Comparison of ENCODE assay signal across 18 cellular contexts in the genomic region with DNA sequence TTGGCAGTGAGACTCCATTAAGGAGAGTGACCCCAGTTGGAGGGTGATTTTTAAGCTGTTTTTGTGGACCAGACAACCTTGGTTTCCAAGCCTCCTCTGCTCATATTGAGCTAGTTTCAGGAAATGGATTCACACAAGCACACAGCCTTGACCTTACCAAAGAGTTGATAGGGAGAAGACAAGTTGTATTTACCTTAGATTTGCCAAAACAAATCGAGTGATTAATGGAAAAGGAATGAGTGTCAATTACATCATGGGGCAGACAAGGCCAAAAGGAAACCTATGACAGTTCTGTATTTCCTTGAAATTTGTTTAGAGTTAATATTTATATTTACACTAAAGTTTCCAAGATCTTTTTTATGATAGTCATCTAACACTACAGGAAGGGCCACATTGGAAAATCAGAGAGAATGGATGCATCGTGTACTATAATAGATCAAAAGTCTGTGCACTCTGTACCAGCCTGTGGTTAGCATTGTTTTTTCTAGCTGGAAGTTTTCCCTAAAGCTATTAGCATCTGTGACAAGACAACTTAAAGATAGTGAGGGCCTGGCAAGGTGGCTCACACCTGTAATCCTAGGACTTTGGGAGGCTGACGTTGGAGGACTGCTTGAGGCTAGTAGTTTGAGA.
DNase-seq lines count a peak whose midpoint lies in the region; ATAC-seq, FAIRE-seq and TF ChIP-seq lines count a peak whose summit lies in the region.
"Had no signal": no experiment of that assay in that cellular context is flagged by ENCODE, and none has a peak within 500 bp of the region (broad histone marks: within the 10 kb centered on the region; RNA-seq: fewer than 3 reads in every experiment).

No MANE protein-coding gene starts in this region.

- no peak overlapping the region for H3K9ac ChIP-seq in astrocyte (ENCODE audit: low read length)

- H3K4me1 ChIP-seq in astrocyte (ENCODE audit: insufficient read depth, low read length) (peaks cover 9% of the 10 kb centered on the region), pancreas (peaks cover 0 to 3% (median 0%) of the 10 kb centered on the region in 3 donors), small intestine (ENCODE audit: control insufficient read depth in 2 of 2, insufficient read depth in 1 of 2, low read depth in 1 of 2, low read length in 1 of 2) (no peaks in the 10 kb centered on the region)

- H3K27ac Mint-ChIP-seq in astrocyte (ENCODE audit: unreplicated experiment), result no peak overlapping the region
- H3K27ac Mint-ChIP-seq: naive thymus-derived CD8-positive, alpha-beta T cell had no signal

- H3K27ac ChIP-seq in astrocyte (ENCODE audit: low read depth, low read length) (no peak overlapping the region), pancreas (peak overlapping the region in 2 of 4 donors; percentile 17 to 18), small intestine (ENCODE audit: low read depth in 1 of 2, low read length in 1 of 2) (no peak overlapping the region)
- H3K27ac ChIP-seq: dorsolateral prefrontal cortex, hepatocyte had no signal

- H3K4me1 Mint-ChIP-seq in astrocyte (ENCODE audit: low read depth, unreplicated experiment), result peaks cover 6% of the 10 kb centered on the region
- H3K4me1 Mint-ChIP-seq: naive thymus-derived CD8-positive, alpha-beta T cell had no signal

- ATAC-seq in pancreas (peak in 3 of 4 donors; percentile 69 to 83 (median 82)), HG02678 (IDR thresholded peaks at IDR 0.05; ENCODE audit: unreplicated experiment) (no peak)
- ATAC-seq: naive thymus-derived CD8-positive, alpha-beta T cell; stimulated activated naive CD8-positive, alpha-beta T cell treated with anti-CD3 and anti-CD28 coated beads, Interleukin-15, Interleukin-2, amounts not matched to agents 100 U/mL and 50 U/mL, for 24 hours had no signal

- TF ChIP-seq CTCF in astrocyte (IDR thresholded peaks at IDR 0.05; ENCODE audit: insufficient read depth, low read depth, low read length) (no peak), fibroblast of the aortic adventitia (IDR thresholded peaks at IDR 0.05; ENCODE audit: insufficient read depth, low read length) (no peak), pancreas (IDR thresholded peaks at IDR 0.05) (no peak)

- H3K4me3 ChIP-seq in astrocyte (ENCODE audit: insufficient read depth, low read depth, low read length) (no peak overlapping the region), fibroblast of the aortic adventitia (ENCODE audit: low read depth, low read length) (no peak overlapping the region), pancreas (no peak overlapping the region), small intestine (ENCODE audit: low read depth in 1 of 2, low read length in 2 of 2) (no peak overlapping the region)
- H3K4me3 ChIP-seq: dorsolateral prefrontal cortex, hepatocyte had no signal

- no peak overlapping the region for H3K4me3 Mint-ChIP-seq in astrocyte (ENCODE audit: unreplicated experiment)
- H3K4me3 Mint-ChIP-seq: naive thymus-derived CD8-positive, alpha-beta T cell had no signal

- no peaks in the 10 kb centered on the region for H3K36me3 Mint-ChIP-seq in astrocyte (ENCODE audit: low read depth, unreplicated experiment)

- H3K36me3 ChIP-seq in astrocyte (ENCODE audit: insufficient read depth, low read length) (no peaks in the 10 kb centered on the region), pancreas (no peaks in the 10 kb centered on the region), small intestine (ENCODE audit: control insufficient read depth in 2 of 2, insufficient read depth in 2 of 2, low read length in 2 of 2) (no peaks in the 10 kb centered on the region)

- H3K9me3 Mint-ChIP-seq in astrocyte (ENCODE audit: unreplicated experiment), result peaks cover 1% of the 10 kb centered on the region

- no peaks in the 10 kb centered on the region for H3K27me3 ChIP-seq in astrocyte (ENCODE audit: insufficient read depth, low read length)
- H3K27me3 ChIP-seq in pancreas, result no peaks in the 10 kb centered on the region
- H3K27me3 ChIP-seq in small intestine (ENCODE audit: control insufficient read depth in 2 of 2, insufficient read depth in 2 of 2, low read length in 2 of 2), result no peaks in the 10 kb centered on the region
- H3K27me3 ChIP-seq: dorsolateral prefrontal cortex, hepatocyte had no signal

- no peaks in the 10 kb centered on the region for H4K20me1 ChIP-seq in astrocyte (ENCODE audit: insufficient read depth, low read length)

- FAIRE-seq in astrocyte (lab: Jason Lieb, UNC), result no peak
- no peak for FAIRE-seq in pancreas (lab: Jason Lieb, UNC)
- no peak for FAIRE-seq in small intestine (lab: Jason Lieb, UNC)
- FAIRE-seq: G401.6 had no signal

- H3K27me3 Mint-ChIP-seq in astrocyte (ENCODE audit: low read depth, unreplicated experiment), result no peaks in the 10 kb centered on the region

- no peaks in the 10 kb centered on the region for H3K79me2 ChIP-seq in astrocyte (ENCODE audit: insufficient read depth, low read length)
- H3K79me2 ChIP-seq: hepatocyte had no signal

- 49 to 52% methylated on average over 3 of the region's 3 CpGs for WGBS in pancreas, 2 donors
- WGBS in small intestine, 3 donors, result 50 to 61% (median 55%) methylated on average over 3 of the region's 3 CpGs

- intact Hi-C loops in pancreas (cut with DNase I), result no loop called here

- no peak overlapping the region for H2AFZ ChIP-seq in astrocyte (ENCODE audit: low read depth, low read length)
- H2AFZ ChIP-seq: hepatocyte had no signal

- peak; percentile 38 for DNase-seq in HPDE6-E6E7 (ENCODE audit: extremely low spot score)
- DNase-seq in astrocyte (ENCODE audit: low read depth), result peak; percentile 26
- DNase-seq in fibroblast of the aortic adventitia (ENCODE audit: low read depth), result peak; percentile 22
- no peak for DNase-seq in pancreas
- no peak for DNase-seq in NCI-H146 (lab: John Stamatoyannopoulos, UW)
- no peak for DNase-seq in small intestine
- no peak for DNase-seq in SIG-M5 (lab: John Stamatoyannopoulos, UW)
- DNase-seq: activated CD4-positive, alpha-beta T cell treated with anti-CD3 and anti-CD28 coated beads for 4 hours; activated T-cell treated with anti-CD3 and anti-CD28 coated beads, Interleukin-2, amount 50 U/mL, for 1 hour; dorsolateral prefrontal cortex; naive thymus-derived CD8-positive, alpha-beta T cell; NCI-H1436; NCI-H524; RPMI8226; stimulated activated naive CD8-positive, alpha-beta T cell treated with anti-CD3 and anti-CD28 coated beads, Interleukin-15, Interleukin-2, amounts not matched to agents 100 U/mL and 50 U/mL, for 24 hours had no signal

- peak overlapping the region; percentile 32 for H3K4me2 ChIP-seq in astrocyte (ENCODE audit: low read length)
- H3K4me2 ChIP-seq: hepatocyte had no signal

- H3K9me3 ChIP-seq in astrocyte (ENCODE audit: insufficient read depth, low read depth, low read length), result no peaks in the 10 kb centered on the region
- no peaks in the 10 kb centered on the region for H3K9me3 ChIP-seq in pancreas
- H3K9me3 ChIP-seq in small intestine (ENCODE audit: control insufficient read depth, low read depth), result no peaks in the 10 kb centered on the region

Comparison
In these comparisons a context has a peak if more than half of its experiments do, and no peak if none do; other contexts are left out.
1. DNase-seq: peak in HPDE6-E6E7 (single experiment), astrocyte (single experiment) and fibroblast of the aortic adventitia (single experiment); none in pancreas (0 of 6), NCI-H146 (single experiment), small intestine (single experiment) and SIG-M5 (single experiment).